ENCODE assay signal across 8 cellular contexts in genomic region chr19:8363803-8364771, GRCh38. TPM values are rescaled to one million over a fixed set of nuclear protein-coding genes. Genes with fewer than 3 reads are reported as not detected.
DNase-seq lines count a peak whose midpoint lies in the region; ATAC-seq and TF ChIP-seq lines count a peak whose summit lies in the region.

A gene with protein sequence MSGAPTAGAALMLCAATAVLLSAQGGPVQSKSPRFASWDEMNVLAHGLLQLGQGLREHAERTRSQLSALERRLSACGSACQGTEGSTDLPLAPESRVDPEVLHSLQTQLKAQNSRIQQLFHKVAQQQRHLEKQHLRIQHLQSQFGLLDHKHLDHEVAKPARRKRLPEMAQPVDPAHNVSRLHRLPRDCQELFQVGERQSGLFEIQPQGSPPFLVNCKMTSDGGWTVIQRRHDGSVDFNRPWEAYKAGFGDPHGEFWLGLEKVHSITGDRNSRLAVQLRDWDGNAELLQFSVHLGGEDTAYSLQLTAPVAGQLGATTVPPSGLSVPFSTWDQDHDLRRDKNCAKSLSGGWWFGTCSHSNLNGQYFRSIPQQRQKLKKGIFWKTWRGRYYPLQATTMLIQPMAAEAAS (plus strand): TSS chr19:8364155. CDS start chr19:8364322, 167 bp downstream.

- no peaks in the 10 kb centered on the region for H3K36me3 ChIP-seq in iPS-15b (ENCODE audit: control insufficient read depth, insufficient read depth, low read length)
- no peaks in the 10 kb centered on the region for H3K36me3 ChIP-seq in gastrocnemius medialis

- H3K27ac Mint-ChIP-seq in T-helper 17 cell (peak within 1 kb of the TSS; percentile 51), brain (peak within 1 kb of the TSS; percentile 37 to 96 (median 91))

- TF ChIP-seq POLR2A in gastrocnemius medialis (IDR thresholded peaks at IDR 0.05): peak; percentile 84 to 87

- H3K9me3 ChIP-seq in T-helper 17 cell (ENCODE audit: control insufficient read depth, low read length, poor library complexity, severe bottlenecking) (no peaks in the 10 kb centered on the region), iPS-15b (ENCODE audit: control insufficient read depth, insufficient read depth, low read length) (no peaks in the 10 kb centered on the region), gastrocnemius medialis (no peaks in the 10 kb centered on the region)

- H3K27me3 ChIP-seq in iPS-15b (ENCODE audit: control insufficient read depth, insufficient read depth, low read length): peaks cover 9% of the 10 kb centered on the region
- no peaks in the 10 kb centered on the region for H3K27me3 ChIP-seq in gastrocnemius medialis

- peak within 1 kb of the TSS; percentile 93 for H3K4me3 Mint-ChIP-seq in T-helper 17 cell
- H3K4me3 Mint-ChIP-seq in brain: peak within 1 kb of the TSS; percentile 79 to 87 (median 83)

- DNase-seq in GM13976 (ENCODE audit: low spot score) (peak; percentile 78), T-helper 17 cell (peak in 2 of 3 donors; percentile 16 to 17), gastrocnemius medialis (peak; percentile 68 to 78)

- H3K4me1 ChIP-seq in iPS-15b (ENCODE audit: control insufficient read depth, insufficient read depth, low read length) (peaks cover 3% of the 10 kb centered on the region), gastrocnemius medialis (peaks cover 52 to 78% of the 10 kb centered on the region in 2 donors)

- H3K4me3 ChIP-seq in iPS-15b (ENCODE audit: low read depth, low read length) (peak within 1 kb of the TSS; percentile 75), gastrocnemius medialis (peak within 1 kb of the TSS; percentile 73 to 87 (median 78))

- peaks cover 0 to 14% (median 0%) of the 10 kb centered on the region in 5 experiments for H3K9me3 Mint-ChIP-seq in brain

- TF ChIP-seq CTCF in GM13976 (IDR thresholded peaks at IDR 0.05; ENCODE audit: borderline replicate concordance, control extremely low read depth, extremely low read depth, insufficient read depth, missing control alignments): no peak
- no peak for TF ChIP-seq CTCF in brain (conservative IDR thresholded peaks at IDR 0.05)
- TF ChIP-seq CTCF in gastrocnemius medialis (IDR thresholded peaks at IDR 0.05 in 4 of 5, conservative IDR thresholded peaks at IDR 0.05 in 1 of 5): peak in 3 of 5 experiments; percentile 24 to 40 (median 36)

- H3K9ac ChIP-seq in iPS-15b (ENCODE audit: low read depth, low read length): peak within 1 kb of the TSS; percentile 37

- in situ Hi-C loops in GM13976 (cut with MboI; ENCODE audit: low sequenced_read_pairs, unreplicated experiment): no loop called here
- in situ Hi-C loops in gastrocnemius medialis (cut with MboI; ENCODE audit: low sequenced_read_pairs in 4 of 4): no loop called here

- peak within 1 kb of the TSS; percentile 89 to 99 (median 95) for H3K27ac ChIP-seq in gastrocnemius medialis

- peaks cover 8% of the 10 kb centered on the region for H3K36me3 Mint-ChIP-seq in T-helper 17 cell (ENCODE audit: low read depth)
- peaks cover 25% of the 10 kb centered on the region for H3K36me3 Mint-ChIP-seq in brain

- ATAC-seq in T-helper 17 cell: peak; percentile 80
- peak; percentile 22 to 29 for ATAC-seq in gastrocnemius medialis
- ATAC-seq in HG02852 (IDR thresholded peaks at IDR 0.05; ENCODE audit: unreplicated experiment): no peak
- no peak for ATAC-seq in GM19467 (IDR thresholded peaks at IDR 0.05; ENCODE audit: unreplicated experiment)
- ATAC-seq in HG03108 (IDR thresholded peaks at IDR 0.05; ENCODE audit: unreplicated experiment): no peak

- H3K4me1 Mint-ChIP-seq in T-helper 17 cell (peaks cover 11% of the 10 kb centered on the region), brain (peaks cover 49% of the 10 kb centered on the region)

- intact Hi-C loops in gastrocnemius medialis (cut with DNase I; ENCODE audit: low total_unique reads): no loop called here

- peaks cover 37% of the 10 kb centered on the region for H3K27me3 Mint-ChIP-seq in T-helper 17 cell
- H3K27me3 Mint-ChIP-seq in brain: peaks cover 59% of the 10 kb centered on the region

RNA-seq across cellular contexts. Expression of the gene that starts here (rescaled TPM):
- total RNA-seq in T-helper 17 cell (not detected), gastrocnemius medialis (10 to 100 TPM; 19.7 to 91.8 (median 41.9) TPM)
- polyA plus RNA-seq in brain (ENCODE audit: insufficient read depth, low read depth, low replicate concordance): 23.4 TPM

Comparison
In these comparisons a context has a peak if more than half of its experiments do, and no peak if none do; other contexts are left out.
1. RNA of the gene that starts here (total RNA-seq): 19.7 to 91.8 TPM in gastrocnemius medialis; not detected in T-helper 17 cell; every median in the first group is over 10 times any median in the second.
2. Peak in DNase-seq and ATAC-seq in T-helper 17 cell; RNA of the gene not detected or under 1 TPM.
3. DNase-seq: peak in every context shown above with its lines; median percentile 78 in GM13976; 73 in gastrocnemius medialis; 16 in T-helper 17 cell.
4. CTCF ChIP-seq: peak in gastrocnemius medialis (3 of 5); none in GM13976 (single experiment) and brain (0 of 2).
5. ATAC-seq: peak in gastrocnemius medialis (2 of 2); none in HG02852 (single experiment), GM19467 (single experiment) and HG03108 (single experiment).